8 cellular contexts compared by ENCODE assay signal in genomic region chr19:40284501-40285352, GRCh38. TPM values are rescaled to one million over a fixed set of nuclear protein-coding genes. Genes with fewer than 3 reads are reported as not detected.
A peak's percentile ranks its signal among the peaks of the same experiment; 100 is the strongest.
DNase-seq lines count a peak whose midpoint lies in the region; ATAC-seq and TF ChIP-seq lines count a peak whose summit lies in the region.

Gene AKT2, minus strand, starts transcription at chr19:40285345. Its CDS starts 20,078 bp downstream, at chr19:40265267.

- POLR2A ChIA-PET in T-cell (lab: Charles Lee), result interaction anchor here in 1 of 2 donors (0.6 kb wide), 1 partner anchor 315 kb away, joined by 3 read pairs; no protein-coding TSS in a partner anchor

- H3K4me3 ChIP-seq in HUES64 (ENCODE audit: low read length) (peak within 1 kb of the TSS; percentile 96), adrenal gland (peak within 1 kb of the TSS; percentile 72 to 88 (median 82)), right cardiac atrium (ENCODE audit: low read length) (peak within 1 kb of the TSS; percentile 92), retinal pigment epithelial cell (ENCODE audit: low read length) (peak within 1 kb of the TSS; percentile 93)

- peak within 1 kb of the TSS; percentile 85 to 95 (median 88) for H3K4me3 Mint-ChIP-seq in T-cell

- peak within 1 kb of the TSS; percentile 94 for H3K9ac ChIP-seq in HUES64 (ENCODE audit: low read depth, low read length)

- CTCF ChIA-PET in T-cell (lab: Charles Lee), result interaction anchor here in 1 of 2 donors (0.7 to 1.2 kb wide), 2 partner anchors 21 to 61 kb away, joined by 3 read pairs; no protein-coding TSS in a partner anchor

- no peak for TF ChIP-seq POLR2A in adrenal gland (IDR thresholded peaks at IDR 0.05)

- in situ Hi-C loops in Caki2 (cut with HindIII; ENCODE audit: low pct_unique_long_range_greater_than_20kb, low sequenced_read_pairs), result no loop called here

- no peak for DNase-seq in Caki2 (ENCODE audit: low read depth)
- peak in 32 of 34 experiments; percentile 16 to 94 (median 84) for DNase-seq in T-cell
- DNase-seq in adrenal gland, result peak in 3 of 7 donors; percentile 60 to 77 (median 75)
- DNase-seq in right cardiac atrium, result peak in 2 of 3 donors; percentile 70 to 90
- DNase-seq in retinal pigment epithelial cell (ENCODE audit: low read depth), result no peak
- DNase-seq in HuH-7.5 (ENCODE audit: low spot score), result no peak

- peak in 1 of 6 experiments; percentile 5 for TF ChIP-seq CTCF in adrenal gland (IDR thresholded peaks at IDR 0.05)
- no peak for TF ChIP-seq CTCF in retinal pigment epithelial cell (conservative IDR thresholded peaks at IDR 0.05; ENCODE audit: low read depth, low read length)

- no peaks in the 10 kb centered on the region for H3K9me3 ChIP-seq in HUES64 (ENCODE audit: insufficient read depth, low read depth, low read length)
- H3K9me3 ChIP-seq in adrenal gland (replicated peaks in 1 of 3), result no peaks in the 10 kb centered on the region
- H3K9me3 ChIP-seq in right cardiac atrium (ENCODE audit: control insufficient read depth, low read length), result no peaks in the 10 kb centered on the region

- peaks cover 3% of the 10 kb centered on the region for H3K36me3 Mint-ChIP-seq in T-cell

- ATAC-seq in GM21367 (IDR thresholded peaks at IDR 0.05; ENCODE audit: unreplicated experiment) (peak; percentile 27), T-cell (replicated peaks in 1 of 4) (peak; percentile 62 to 67 (median 64)), right cardiac atrium (peak; percentile 38 to 50)

- H3K4me1 ChIP-seq in HUES64 (ENCODE audit: insufficient read depth, low read length) (peaks cover 15% of the 10 kb centered on the region), adrenal gland (replicated peaks in 1 of 2) (peaks cover 30 to 60% of the 10 kb centered on the region in 2 donors), right cardiac atrium (ENCODE audit: control insufficient read depth, insufficient read depth, low read length) (peaks cover 17% of the 10 kb centered on the region)

- H3K27me3 Mint-ChIP-seq in T-cell, result no peaks in the 10 kb centered on the region

- H3K36me3 ChIP-seq in HUES64 (ENCODE audit: insufficient read depth, low read length) (0 out of 2 replicates have a peak, but pooled peaks cover 3% of the 10 kb centered on the region), adrenal gland (replicated peaks in 1 of 2) (no peaks in the 10 kb centered on the region)

- H3K27me3 ChIP-seq in HUES64 (ENCODE audit: insufficient read depth, low read length) (no peaks in the 10 kb centered on the region), adrenal gland (no peaks in the 10 kb centered on the region), right cardiac atrium (ENCODE audit: control insufficient read depth, insufficient read depth) (no peaks in the 10 kb centered on the region)

- peak within 1 kb of the TSS; percentile 92 for H3K27ac ChIP-seq in HUES64 (ENCODE audit: low read depth, low read length)
- H3K27ac ChIP-seq in adrenal gland, result peak within 1 kb of the TSS; percentile 76 to 97 (median 95)
- H3K27ac ChIP-seq in right cardiac atrium (ENCODE audit: low read length), result peak within 1 kb of the TSS; percentile 98

- H3K9me3 Mint-ChIP-seq in T-cell, result no peaks in the 10 kb centered on the region

- intact Hi-C loops in adrenal gland (cut with DNase I), result no loop called here
- intact Hi-C loops in right cardiac atrium (cut with DNase I), result no loop called here

- WGBS in HUES64, result under 1% methylated on average over 68 of the region's 84 CpGs
- WGBS in adrenal gland, 4 donors, result 0 to 1% (median 0%) methylated on average over 9 to 84 of the region's 84 CpGs
- under 1% methylated on average over 84 of the region's 84 CpGs for WGBS in right cardiac atrium

- H3K4me1 Mint-ChIP-seq in T-cell, result peaks cover 56 to 61% (median 61%) of the 10 kb centered on the region in 3 donors

- H3K27ac Mint-ChIP-seq in T-cell, result peak within 1 kb of the TSS; percentile 93 to 99

RNA-seq across cellular contexts. Expression of gene AKT2, which starts in this region (rescaled TPM):
- 63.4 and 91.3 TPM in 2 replicates for total RNA-seq in Caki2 (2014; rRNA removed; shearing (Covaris generic); ENCODE audit: low replicate concordance)
- 65.5 TPM for polyA plus RNA-seq in HUES64 (2013, experiment 1 of 2)
- 63.8 TPM for polyA plus RNA-seq in HUES64 (2013, experiment 2 of 2)
- total RNA-seq in T-cell (100 to 1,000 TPM; 169 to 218 (median 172) TPM), adrenal gland (100 to 1,000 TPM in 5 of 8 donors, 10 to 100 TPM in 3; 49.2 to 195 (median 128) TPM), right cardiac atrium (100 to 1,000 TPM; 119 to 131 (median 125) TPM)
- polyA plus RNA-seq in adrenal gland (100 to 1,000 TPM in 2 of 3 donors, 10 to 100 TPM in 1; 72.9 to 123 (median 107) TPM), right cardiac atrium (94.9 TPM)

Comparison
In these comparisons a context has a peak if more than half of its experiments do, and no peak if none do; other contexts are left out.
1. DNase-seq: peak in T-cell (32 of 34) and right cardiac atrium (2 of 3); none in Caki2 (single experiment), retinal pigment epithelial cell (single experiment) and HuH-7.5 (single experiment).
2. Peak in every context shown above with its lines, with median percentiles within 50 percentile points of each other: ATAC-seq, H3K27ac ChIP-seq and H3K4me3 ChIP-seq.